8 cellular contexts compared by ENCODE assay signal in the genomic region with DNA sequence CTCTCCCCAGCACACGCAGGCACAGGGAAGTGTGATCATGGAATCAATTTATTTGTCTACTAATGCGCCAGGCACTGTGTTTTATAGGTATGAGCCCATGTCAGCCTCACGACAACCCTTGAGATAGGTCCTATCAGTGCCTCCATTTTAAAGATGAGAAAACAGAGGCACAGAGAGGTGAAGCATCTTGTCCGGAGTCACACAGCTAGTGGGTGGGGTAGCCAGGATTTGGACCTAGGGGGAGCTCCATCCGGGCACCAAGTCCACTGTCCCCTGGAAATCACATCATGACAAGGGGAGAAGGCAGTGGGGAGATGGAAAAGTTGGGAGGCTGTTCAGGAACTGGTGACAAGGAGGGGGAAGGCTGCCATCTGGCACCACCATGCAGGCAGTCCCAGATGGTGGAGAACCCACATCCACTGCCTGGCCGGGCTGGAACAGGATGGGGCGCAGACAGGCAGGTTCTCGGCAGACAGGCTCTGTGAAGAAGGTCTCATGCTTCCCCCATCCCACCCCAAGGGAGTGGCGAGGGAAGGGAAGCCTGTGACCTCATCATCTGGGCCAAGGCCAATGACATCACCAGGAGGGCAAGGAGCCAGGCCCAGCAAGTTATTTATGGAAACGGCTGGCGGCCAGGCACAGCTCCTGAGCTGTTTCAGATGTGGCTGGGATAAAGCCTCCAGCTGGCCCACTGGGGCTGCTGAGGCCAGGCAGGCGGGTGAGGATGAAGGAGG.
A peak's percentile ranks its signal among the peaks of the same experiment; 100 is the strongest.
DNase-seq lines count a peak whose midpoint lies in the region; ATAC-seq and TF ChIP-seq lines count a peak whose summit lies in the region.

No MANE protein-coding gene starts in this region.

- CTCF ChIA-PET in BJ (lab: Yijun Ruan, JAX), result no interaction called here

- no peak for ATAC-seq in GM18505 (IDR thresholded peaks at IDR 0.05; ENCODE audit: unreplicated experiment)
- ATAC-seq in HG03378 (IDR thresholded peaks at IDR 0.05; ENCODE audit: unreplicated experiment), result no peak

- no peak overlapping the region for H2BK5ac ChIP-seq in mesendoderm (ENCODE audit: low read length)

- peak; percentile 46 for DNase-seq in BJ (ENCODE audit: low read depth)
- DNase-seq in NCI-H2196 treated with DMSO at 0.1 percent for 48 hours (lab: John Stamatoyannopoulos, UW; ENCODE audit: unreplicated experiment), result peak; percentile 75
- DNase-seq in coronary artery (ENCODE audit: low spot score), result peak; percentile 83
- peak; percentile 68 for DNase-seq in mesendoderm
- no peak for DNase-seq in epidermal melanocyte (ENCODE audit: insufficient read length, low spot score)
- no peak for DNase-seq in hepatic stellate cell (ENCODE audit: low spot score)

- no peak overlapping the region for H3K4ac ChIP-seq in mesendoderm (ENCODE audit: low read depth, low read length)

- WGBS in mesendoderm (ENCODE audit: extremely low coverage, insufficient coverage, low lambda C conversion rate), result no CpG with 5 or more reads among the region's 12 CpGs

- no peak overlapping the region for H3K4me2 ChIP-seq in mesendoderm (ENCODE audit: low read length)

- no peak overlapping the region for H2AK5ac ChIP-seq in mesendoderm (ENCODE audit: low read length)

- no peak overlapping the region for H3K56ac ChIP-seq in mesendoderm (ENCODE audit: low read length)

- H3K18ac ChIP-seq in mesendoderm (ENCODE audit: low read length), result no peak overlapping the region

- no peaks in the 10 kb centered on the region for H3K4me1 ChIP-seq in mesendoderm (ENCODE audit: control insufficient read depth, low read depth, low read length)

- no peaks in the 10 kb centered on the region for H3K36me3 ChIP-seq in BJ (ENCODE audit: control insufficient read depth, insufficient read depth, low read length)
- no peaks in the 10 kb centered on the region for H3K36me3 ChIP-seq in mesendoderm (ENCODE audit: control insufficient read depth, insufficient read depth, low read length)

- no peak for TF ChIP-seq POLR2A in GM18505 (IDR thresholded peaks at IDR 0.05; ENCODE audit: borderline replicate concordance, extremely low read depth, insufficient read depth, insufficient read length)

- POLR2A ChIA-PET in BJ (lab: Charles Lee), result no interaction called here

- H3K4me3 ChIP-seq in BJ (ENCODE audit: low read depth, low read length) (no peak overlapping the region), coronary artery (peak overlapping the region; percentile 28), mesendoderm (ENCODE audit: low read length) (no peak overlapping the region)

- TF ChIP-seq CTCF in BJ (IDR thresholded peaks at IDR 0.05; ENCODE audit: insufficient read depth, low read depth, low read length) (no peak), coronary artery (IDR thresholded peaks at IDR 0.05) (no peak)

- H3K79me2 ChIP-seq in mesendoderm (ENCODE audit: control insufficient read depth, insufficient read depth, low read length), result no peaks in the 10 kb centered on the region

- H3K23ac ChIP-seq in mesendoderm (ENCODE audit: low read length), result no peak overlapping the region

- H4K8ac ChIP-seq in mesendoderm (ENCODE audit: low read depth, low read length), result no peak overlapping the region

- H3K27ac ChIP-seq in coronary artery, result peak overlapping the region in 1 of 2 donors; percentile 12
- no peak overlapping the region for H3K27ac ChIP-seq in mesendoderm (ENCODE audit: low read depth, low read length)

- H3K79me1 ChIP-seq in mesendoderm (ENCODE audit: low read length), result no peaks in the 10 kb centered on the region

- H4K5ac ChIP-seq in mesendoderm (ENCODE audit: low read length), result no peak overlapping the region

- H3K27me3 ChIP-seq in BJ (ENCODE audit: control insufficient read depth, insufficient read depth, low read length) (no peaks in the 10 kb centered on the region), mesendoderm (ENCODE audit: insufficient read depth, low read length, poor library complexity) (no peaks in the 10 kb centered on the region)

- no peak overlapping the region for H2BK15ac ChIP-seq in mesendoderm (replicated peaks; ENCODE audit: low read depth)

- no peak overlapping the region for H3K9ac ChIP-seq in mesendoderm (ENCODE audit: low read length)

- no peak overlapping the region for H2BK120ac ChIP-seq in mesendoderm (ENCODE audit: low read depth, low read length)

Comparison
In these comparisons a context has a peak if more than half of its experiments do, and no peak if none do; other contexts are left out.
1. DNase-seq: peak in BJ (single experiment), NCI-H2196 treated with DMSO at 0.1 percent for 48 hours (single experiment), coronary artery (single experiment) and mesendoderm (single experiment); none in epidermal melanocyte (single experiment) and hepatic stellate cell (single experiment).